In genomic region chr5:160363122-160363521, GRCh38 we compare ENCODE assay signal across 13 cellular contexts. TPM values are rescaled to one million over a fixed set of nuclear protein-coding genes. Genes with fewer than 3 reads are reported as not detected.
DNase-seq lines count a peak whose midpoint lies in the region; ATAC-seq and TF ChIP-seq lines count a peak whose summit lies in the region.
"Had no signal": no experiment of that assay in that cellular context is flagged by ENCODE, and none has a peak within 500 bp of the region (broad histone marks: within the 10 kb centered on the region; RNA-seq: fewer than 3 reads in every experiment).

No MANE protein-coding gene starts in this region.

- BruUV-seq in MCF 10A (replicated peaks; lab: Mats Ljungman, UMichigan): no TSS peak

- H3K4me3 ChIP-seq in breast epithelium: no peak overlapping the region
- H3K4me3 ChIP-seq in hepatocyte: no peak overlapping the region
- no peak overlapping the region for H3K4me3 ChIP-seq in rectal smooth muscle tissue (ENCODE audit: low read length)
- H3K4me3 ChIP-seq in vagina: no peak overlapping the region
- H3K4me3 ChIP-seq: body of pancreas had no signal

- no peaks in the 10 kb centered on the region for H3K36me3 ChIP-seq in breast epithelium
- no peaks in the 10 kb centered on the region for H3K36me3 ChIP-seq in hepatocyte (replicated peaks; ENCODE audit: insufficient read depth, low read depth)
- H3K36me3 ChIP-seq in rectal smooth muscle tissue (ENCODE audit: control insufficient read depth, insufficient read depth, low read length): no peaks in the 10 kb centered on the region
- no peaks in the 10 kb centered on the region for H3K36me3 ChIP-seq in vagina

- H3K27me3 ChIP-seq in breast epithelium: no peaks in the 10 kb centered on the region
- no peaks in the 10 kb centered on the region for H3K27me3 ChIP-seq in hepatocyte
- no peaks in the 10 kb centered on the region for H3K27me3 ChIP-seq in rectal smooth muscle tissue (ENCODE audit: control insufficient read depth, insufficient read depth, low read length)
- H3K27me3 ChIP-seq in vagina: no peaks in the 10 kb centered on the region
- H3K27me3 ChIP-seq: body of pancreas had no signal

- TF ChIP-seq POLR2A in breast epithelium (IDR thresholded peaks at IDR 0.05): no peak
- TF ChIP-seq POLR2A in vagina (IDR thresholded peaks at IDR 0.05): no peak

- TF ChIP-seq CTCF in breast epithelium (IDR thresholded peaks at IDR 0.05) (no peak), MCF 10A (IDR thresholded peaks at IDR 0.05; ENCODE audit: unreplicated experiment) (no peak), hepatocyte (IDR thresholded peaks at IDR 0.05; ENCODE audit: poor library complexity) (no peak), vagina (IDR thresholded peaks at IDR 0.05) (no peak)

- no peaks in the 10 kb centered on the region for H4K20me1 ChIP-seq in hepatocyte (ENCODE audit: insufficient read depth, poor library complexity, severe bottlenecking)

- H2AFZ ChIP-seq in hepatocyte: peak overlapping the region; percentile 3

- no peaks in the 10 kb centered on the region for H3K79me2 ChIP-seq in hepatocyte

- H3K27ac Mint-ChIP-seq in MCF 10A (ENCODE audit: low read depth, unreplicated experiment): no peak overlapping the region
- H3K27ac Mint-ChIP-seq: CD4-positive, alpha-beta memory T cell had no signal

- H3K4me2 ChIP-seq in hepatocyte: peak overlapping the region; percentile 2

- DNase-seq in breast epithelium (ENCODE audit: low spot score in 2 of 2): no peak
- DNase-seq in MCF 10A (ENCODE audit: unreplicated experiment): no peak
- DNase-seq in hepatocyte (ENCODE audit: low spot score): peak; percentile 43
- no peak for DNase-seq in vagina (ENCODE audit: extremely low spot score in 2 of 2)
- DNase-seq in activated CD8-positive, alpha-beta memory T cell treated with anti-CD3 and anti-CD28 coated beads, Interleukin-2, amount 50 U/mL, for 4 hours: no peak
- DNase-seq in GF-D8 (lab: John Stamatoyannopoulos, UW): no peak
- DNase-seq: body of pancreas; CD4-positive, alpha-beta memory T cell; NCI-H1048; NCI-H226; stimulated activated CD4-positive, alpha-beta T cell treated with anti-CD3 and anti-CD28 coated beads, Interleukin-4, amount 100 ng/mL, for 24 hours had no signal

- H3K9me3 ChIP-seq in breast epithelium (no peaks in the 10 kb centered on the region), hepatocyte (ENCODE audit: low read depth) (no peaks in the 10 kb centered on the region), vagina (no peaks in the 10 kb centered on the region)
- H3K9me3 ChIP-seq: body of pancreas had no signal

- no peaks in the 10 kb centered on the region for H3K9me2 ChIP-seq in hepatocyte (replicated peaks; ENCODE audit: insufficient read depth)

- ATAC-seq in GM19467 (IDR thresholded peaks at IDR 0.05; ENCODE audit: unreplicated experiment): no peak
- ATAC-seq: body of pancreas had no signal

- H3K27ac ChIP-seq in breast epithelium: peak overlapping the region; percentile 48 to 82
- peak overlapping the region; percentile 74 for H3K27ac ChIP-seq in hepatocyte
- peak overlapping the region; percentile 6 for H3K27ac ChIP-seq in rectal smooth muscle tissue (ENCODE audit: low read depth, low read length)
- peak overlapping the region; percentile 69 for H3K27ac ChIP-seq in vagina
- H3K27ac ChIP-seq: body of pancreas had no signal

- 45% methylated on average over 4 of the region's 4 CpGs for WGBS in hepatocyte (ENCODE audit: low lambda C conversion rate, missing lambda C conversion rate)

- H3K9me3 Mint-ChIP-seq in MCF 10A (ENCODE audit: unreplicated experiment): no peaks in the 10 kb centered on the region

- no peaks in the 10 kb centered on the region for H3K36me3 Mint-ChIP-seq in MCF 10A (ENCODE audit: insufficient read depth, unreplicated experiment)
- H3K36me3 Mint-ChIP-seq: CD4-positive, alpha-beta memory T cell had no signal

- H3K9ac ChIP-seq in rectal smooth muscle tissue (ENCODE audit: low read length): no peak overlapping the region

- H3K4me1 ChIP-seq in breast epithelium (peaks cover 0 to 5% of the 10 kb centered on the region in 2 donors), hepatocyte (ENCODE audit: insufficient read depth) (peaks cover 23% of the 10 kb centered on the region), rectal smooth muscle tissue (ENCODE audit: control insufficient read depth, insufficient read depth, low read length) (peaks cover 2% of the 10 kb centered on the region), vagina (peaks cover 7% of the 10 kb centered on the region)
- H3K4me1 ChIP-seq: body of pancreas had no signal

- no peak overlapping the region for H3K4me3 Mint-ChIP-seq in MCF 10A (ENCODE audit: unreplicated experiment)
- H3K4me3 Mint-ChIP-seq: CD4-positive, alpha-beta memory T cell had no signal

- POLR2A ChIA-PET in MCF 10A (lab: Yijun Ruan, JAX): no interaction called here

- peaks cover 7% of the 10 kb centered on the region for H3K4me1 Mint-ChIP-seq in MCF 10A (ENCODE audit: insufficient read depth, unreplicated experiment)
- H3K4me1 Mint-ChIP-seq: CD4-positive, alpha-beta memory T cell had no signal

- intact Hi-C loops in breast epithelium (cut with DNase I; ENCODE audit: low total_unique reads): no loop called here
- intact Hi-C loops in MCF 10A (cut with micrococcal nuclease): no loop called here
- intact Hi-C loops in vagina (cut with DNase I): no loop called here

- CTCF ChIA-PET in MCF 10A (lab: Yijun Ruan, JAX): interaction anchor here (0.6 to 2.7 kb wide), 8 partner anchors 19 to 953 kb away, joined by 3 to 14 read pairs (median 3); no protein-coding TSS in a partner anchor

- H3K27me3 Mint-ChIP-seq in MCF 10A (ENCODE audit: insufficient read depth, unreplicated experiment): no peaks in the 10 kb centered on the region

RNA-seq across cellular contexts. Expression of gene C1QTNF2, which starts 7.3 kb away (rescaled TPM):
- total RNA-seq in breast epithelium (under 1 TPM; under 0.01 to 0.48 (median 0.44) TPM), MCF 10A (2022) (not detected in 2 replicates), hepatocyte (1.1 and 3.0 TPM in 2 replicates), vagina (1.7 TPM)
- 1.5 and 1.6 TPM in 2 replicates for polyA plus RNA-seq in hepatocyte
- total RNA-seq: CD4-positive, alpha-beta memory T cell had no signal
- polyA plus RNA-seq: CD4-positive, alpha-beta memory T cell had no signal

RNA-seq across cellular contexts. Expression of gene FAM200C, which starts 36.7 kb away (rescaled TPM):
- total RNA-seq in breast epithelium (1 to 10 TPM; 2.7 to 5.6 (median 5.6) TPM), MCF 10A (2022) (2.2 and 3.7 TPM in 2 replicates), hepatocyte (4.7 and 5.3 TPM in 2 replicates), vagina (2.5 TPM)
- polyA plus RNA-seq in hepatocyte: 1.4 and 3.0 TPM in 2 replicates

RNA-seq across cellular contexts. Expression of gene CCNJL, which starts 50.8 kb away (rescaled TPM):
- total RNA-seq in breast epithelium: 1 to 10 TPM in 2 of 3 donors, under 1 TPM in 1; 0.32 to 4.2 (median 3.6) TPM
- 3.5 and 3.6 TPM in 2 replicates for total RNA-seq in MCF 10A (2022)
- 6.6 and 8.1 TPM in 2 replicates for total RNA-seq in hepatocyte
- polyA plus RNA-seq in hepatocyte: 9.5 and 10.8 TPM in 2 replicates
- total RNA-seq in vagina: 5.6 TPM
- total RNA-seq: CD4-positive, alpha-beta memory T cell had no signal
- polyA plus RNA-seq: CD4-positive, alpha-beta memory T cell had no signal

RNA-seq across cellular contexts. Expression of gene SLU7, which starts 55.8 kb away (rescaled TPM):
- total RNA-seq in breast epithelium (10 to 100 TPM; 77.0 to 88.3 (median 86.3) TPM), MCF 10A (2022) (64.6 and 85.6 TPM in 2 replicates), hepatocyte (39.9 and 62.5 TPM in 2 replicates), vagina (24.3 TPM)
- polyA plus RNA-seq in hepatocyte: 41.5 and 45.0 TPM in 2 replicates

RNA-seq across cellular contexts. Expression of gene PTTG1, which starts 58.5 kb away (rescaled TPM):
- 10 to 100 TPM; 12.5 to 17.7 (median 13.8) TPM for total RNA-seq in breast epithelium
- total RNA-seq in MCF 10A (2022): 87.0 and 119 TPM in 2 replicates
- 18.8 and 24.9 TPM in 2 replicates for total RNA-seq in hepatocyte
- polyA plus RNA-seq in hepatocyte: 37.0 and 49.2 TPM in 2 replicates
- total RNA-seq in vagina: 89.1 TPM

Comparison
In these comparisons a context has a peak if more than half of its experiments do, and no peak if none do; other contexts are left out.
1. H3K27ac ChIP-seq: peak in every context shown above with its lines; median percentile 74 in hepatocyte; 69 in vagina; 65 in breast epithelium; 6 in rectal smooth muscle tissue.